ENCODE assay signal across 8 cellular contexts in the genomic region with DNA sequence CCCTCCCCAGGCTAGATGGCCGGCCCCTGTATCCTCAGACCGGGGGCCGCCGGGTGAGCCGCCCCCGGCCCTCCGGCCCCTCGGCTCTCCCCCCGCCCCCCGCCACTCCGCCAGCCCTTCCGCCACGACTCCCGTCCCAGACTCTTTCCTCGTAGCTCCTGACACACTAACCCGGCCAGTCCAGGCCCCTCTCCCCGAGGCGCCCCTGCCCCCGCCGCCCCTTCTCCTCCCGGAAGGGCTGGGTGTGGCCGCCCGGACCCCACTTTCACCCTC. TPM values are rescaled to one million over a fixed set of nuclear protein-coding genes. Genes with fewer than 3 reads are reported as not detected.
DNase-seq lines count a peak whose midpoint lies in the region; ATAC-seq and TF ChIP-seq lines count a peak whose summit lies in the region.

No MANE protein-coding gene starts in this region.

- H4K20me1 ChIP-seq in PC-9 (ENCODE audit: insufficient read depth): peaks cover 4% of the 10 kb centered on the region; the same call in 1 of the 2 replicates

- ATAC-seq in CD8-positive, alpha-beta T cell: no peak

- H3K9me2 ChIP-seq in PC-9 (ENCODE audit: insufficient read depth): no peaks in the 10 kb centered on the region

- H3K36me3 ChIP-seq in CD8-positive, alpha-beta T cell (ENCODE audit: insufficient read depth, low read length): no peaks in the 10 kb centered on the region
- 0 out of 2 replicates have a peak, but pooled peaks cover 14% of the 10 kb centered on the region for H3K36me3 ChIP-seq in PC-9 (ENCODE audit: low read depth)
- no peaks in the 10 kb centered on the region for H3K36me3 ChIP-seq in ovary

- H3K79me2 ChIP-seq in PC-9 (ENCODE audit: low read depth): peaks cover 20% of the 10 kb centered on the region

- H3K9me3 ChIP-seq in CD8-positive, alpha-beta T cell (ENCODE audit: low read length): no peaks in the 10 kb centered on the region
- no peaks in the 10 kb centered on the region for H3K9me3 ChIP-seq in PC-9 (ENCODE audit: insufficient read depth, low read depth)
- no peaks in the 10 kb centered on the region for H3K9me3 ChIP-seq in ovary

- CTCF ChIA-PET in CD8-positive, alpha-beta T cell (lab: Charles Lee): no interaction called here
- CTCF ChIA-PET in PC-9 (lab: Charles Lee): interaction anchor here (2.0 kb wide), 1 partner anchor 150 kb away, joined by 8 read pairs; no protein-coding TSS in a partner anchor

- TF ChIP-seq CTCF in CD8-positive, alpha-beta T cell (IDR thresholded peaks at IDR 0.05): no peak
- no peak for TF ChIP-seq CTCF in PC-9 (conservative IDR thresholded peaks at IDR 0.05)
- TF ChIP-seq CTCF in ovary (IDR thresholded peaks at IDR 0.05): no peak

- peaks cover 4% of the 10 kb centered on the region for H3K27me3 ChIP-seq in CD8-positive, alpha-beta T cell (ENCODE audit: insufficient read depth, low read length)
- H3K27me3 ChIP-seq in PC-9 (ENCODE audit: insufficient read depth, low read depth) (no peaks in the 10 kb centered on the region), ovary (no peaks in the 10 kb centered on the region)

- H3F3A ChIP-seq in PC-9 (ENCODE audit: insufficient read depth, low read depth): peaks cover 45% of the 10 kb centered on the region

- H3K4me1 ChIP-seq in CD8-positive, alpha-beta T cell (ENCODE audit: insufficient read depth, low read length): peaks cover 29% of the 10 kb centered on the region
- H3K4me1 ChIP-seq in PC-9 (replicated peaks; ENCODE audit: insufficient read depth) (peaks cover 30% of the 10 kb centered on the region), ovary (ENCODE audit: insufficient read depth) (peaks cover 18% of the 10 kb centered on the region)

- WGBS in ovary, 3 donors: 0 to 1% methylated on average over 17 to 23 of the region's 23 CpGs; no CpG with 5 or more reads in 1 of the 3 donors

- no peak overlapping the region for H2AFZ ChIP-seq in PC-9

- peak overlapping the region; percentile 65 for H3K27ac ChIP-seq in CD8-positive, alpha-beta T cell (ENCODE audit: low read depth, low read length)
- H3K27ac ChIP-seq in PC-9 (peak overlapping the region; percentile 81), epithelial cell of prostate (peak overlapping the region; percentile 100), ovary (peak overlapping the region; percentile 95 to 98)

- no TSS peak for BruUV-seq in PC-9 (replicated peaks; lab: Mats Ljungman, UMichigan)

- peak overlapping the region; percentile 86 for H3K27ac Mint-ChIP-seq in CD8-positive, alpha-beta T cell

- no peak for DNase-seq in CD8-positive, alpha-beta T cell
- DNase-seq in PC-9: no peak
- DNase-seq in epithelial cell of prostate (ENCODE audit: low read depth, low spot score): no peak
- DNase-seq in ovary: no peak
- no peak for DNase-seq in OCI-M2 (lab: John Stamatoyannopoulos, UW; ENCODE audit: unreplicated experiment)
- no peak for DNase-seq in cerebellum (ENCODE audit: low spot score)
- DNase-seq in T1000 (lab: John Stamatoyannopoulos, UW): no peak
- no peak for DNase-seq in NCI-H524 (lab: John Stamatoyannopoulos, UW)

- H3K4me1 Mint-ChIP-seq in CD8-positive, alpha-beta T cell (ENCODE audit: low read depth): peaks cover 29% of the 10 kb centered on the region

- no peak for TF ChIP-seq POLR2A in ovary (IDR thresholded peaks at IDR 0.05)

- POLR2A ChIA-PET in CD8-positive, alpha-beta T cell (lab: Charles Lee): interaction anchor here (0.7 to 2.6 kb wide), 8 partner anchors 10 to 114 kb away, joined by 3 to 15 read pairs (median 6); partner anchors contain the start of genes RPA1, SERPINF1, SMYD4 and WDR81
- POLR2A ChIA-PET in PC-9 (lab: Charles Lee; ENCODE audit: unreplicated experiment): interaction anchor here (0.5 to 2.0 kb wide), 3 partner anchors 66 to 606 kb away, joined by 3 to 18 read pairs (median 16); partner anchors contain the start of genes INPP5K and RILP

- H3K36me3 Mint-ChIP-seq in CD8-positive, alpha-beta T cell: no peaks in the 10 kb centered on the region

- TF ChIP-seq EP300 in ovary (IDR thresholded peaks at IDR 0.05): no peak

- H3K27me3 Mint-ChIP-seq in CD8-positive, alpha-beta T cell (ENCODE audit: low read depth): peaks cover 2% of the 10 kb centered on the region

- peak overlapping the region; percentile 94 for H3K4me3 Mint-ChIP-seq in CD8-positive, alpha-beta T cell

- peak overlapping the region; percentile 72 for H3K4me2 ChIP-seq in PC-9

- H3K9me3 Mint-ChIP-seq in CD8-positive, alpha-beta T cell: no peaks in the 10 kb centered on the region

- H3K4me3 ChIP-seq in CD8-positive, alpha-beta T cell (ENCODE audit: low read depth, low read length): peak overlapping the region; percentile 78
- H3K4me3 ChIP-seq in PC-9 (peak overlapping the region; percentile 81), ovary (peak overlapping the region; percentile 73)

- intact Hi-C loops in CD8-positive, alpha-beta T cell (cut with DNase I, micrococcal nuclease): loop anchor here (1.0 to 10.0 kb wide), 14 partner anchors 9 to 589 kb away; partner anchors contain the start of genes DPH1 (in 2 of the 2), PITPNA (in 2 of the 2), PRPF8 (in 2 of the 2) and RILP (in 2 of the 2)
- intact Hi-C loops in PC-9 (cut with micrococcal nuclease; ENCODE audit: unreplicated experiment) (loop anchor here (2.0 to 10.0 kb wide), 10 partner anchors 37 to 685 kb away; partner anchors contain the start of genes MNT, OVCA2, PITPNA and SMYD4), ovary (cut with DNase I) (loop anchor here in 3 of 4 donors (2.0 to 10.0 kb wide), 3 partner anchors 67 to 149 kb away; no protein-coding TSS in a partner anchor)

RNA-seq across cellular contexts. Expression of gene TLCD2, which starts 5.6 kb away (rescaled TPM):
- total RNA-seq in CD8-positive, alpha-beta T cell: under 1 TPM; 0.11 to 0.14 TPM
- 6.1 and 6.7 TPM in 2 replicates for total RNA-seq in PC-9 (2021)
- 1 to 10 TPM; 1.5 to 9.1 (median 5.6) TPM for total RNA-seq in ovary
- 1 to 10 TPM; 2.0 to 5.7 TPM for polyA plus RNA-seq in ovary
- 0.73 TPM for total RNA-seq in cerebellum

RNA-seq across cellular contexts. Expression of gene WDR81, which starts 8.8 kb away (rescaled TPM):
- 10 to 100 TPM; 18.9 to 20.4 TPM for total RNA-seq in CD8-positive, alpha-beta T cell
- total RNA-seq in PC-9 (2021): 20.2 and 20.5 TPM in 2 replicates
- 10 to 100 TPM; 26.7 to 59.4 (median 36.2) TPM for total RNA-seq in ovary
- 10 to 100 TPM in 1 of 2 donors, 1 to 10 TPM in 1; 1.3 to 41.0 TPM for polyA plus RNA-seq in ovary
- 8.3 TPM for total RNA-seq in cerebellum

RNA-seq across cellular contexts. Expression of gene SERPINF2, which starts 26.9 kb away (rescaled TPM):
- total RNA-seq in CD8-positive, alpha-beta T cell: under 1 TPM; 0.22 to 0.28 TPM
- total RNA-seq in PC-9 (2021) (9.5 and 10.5 TPM in 2 replicates), ovary (10 to 100 TPM in 3 of 7 donors, 1 to 10 TPM in 4; 2.6 to 45.2 (median 4.5) TPM), cerebellum (0.18 TPM)
- 1 to 10 TPM; 1.7 to 9.4 TPM for polyA plus RNA-seq in ovary

RNA-seq across cellular contexts. Expression of gene PRPF8, which starts 31.1 kb away (rescaled TPM):
- 100 to 1,000 TPM; 572 to 611 TPM for total RNA-seq in CD8-positive, alpha-beta T cell
- total RNA-seq in PC-9 (2021) (437 and 496 TPM in 2 replicates), ovary (100 to 1,000 TPM; 146 to 379 (median 290) TPM), cerebellum (128 TPM)
- polyA plus RNA-seq in ovary: 100 to 1,000 TPM; 150 to 186 TPM

RNA-seq across cellular contexts. Expression of gene SERPINF1, which starts 46.1 kb away (rescaled TPM):
- total RNA-seq in CD8-positive, alpha-beta T cell: 10 to 100 TPM; 19.7 to 20.2 TPM
- total RNA-seq in PC-9 (2021) (0.57 and 0.75 TPM in 2 replicates), ovary (100 to 1,000 TPM; 342 to 965 (median 417) TPM), cerebellum (12.2 TPM)
- polyA plus RNA-seq in ovary: 100 to 1,000 TPM; 439 to 670 TPM
